Comparison of ENCODE assay signal across 22 cellular contexts in genomic region chr18:76499021-76499420, GRCh38. TPM values are rescaled to one million over a fixed set of nuclear protein-coding genes. Genes with fewer than 3 reads are reported as not detected.
A peak's percentile ranks its signal among the peaks of the same experiment; 100 is the strongest.
DNase-seq lines count a peak whose midpoint lies in the region; ATAC-seq and TF ChIP-seq lines count a peak whose summit lies in the region.
"Had no signal": no experiment of that assay in that cellular context is flagged by ENCODE, and none has a peak within 500 bp of the region (broad histone marks: within the 10 kb centered on the region; RNA-seq: fewer than 3 reads in every experiment).

No MANE protein-coding gene starts in this region.

- no peaks in the 10 kb centered on the region for H3K36me3 Mint-ChIP-seq in nephron (ENCODE audit: low read depth)
- H3K36me3 Mint-ChIP-seq in stimulated activated memory B cell treated with anti-CD40 and anti-IgM and Interleukin-4, amounts not matched to agents 10 μg/mL and 1 μg/mL and 100 μg/mL, for 72 hours, result no peaks in the 10 kb centered on the region
- no peaks in the 10 kb centered on the region for H3K36me3 Mint-ChIP-seq in progenitor cell of endocrine pancreas (ENCODE audit: insufficient read depth)

- no peak for TF ChIP-seq CTCF in DOHH2 (IDR thresholded peaks at IDR 0.05; ENCODE audit: low read depth, low read length, poor library complexity, severe bottlenecking)
- TF ChIP-seq CTCF in OCI-LY7 (conservative IDR thresholded peaks at IDR 0.05; ENCODE audit: low read length), result no peak
- TF ChIP-seq CTCF in nephron (IDR thresholded peaks at IDR 0.05; ENCODE audit: unreplicated experiment in 3 of 3), result no peak
- no peak for TF ChIP-seq CTCF in progenitor cell of endocrine pancreas (IDR thresholded peaks at IDR 0.05; ENCODE audit: unreplicated experiment)

- H3K9me3 ChIP-seq in DOHH2 (ENCODE audit: control insufficient read depth, insufficient read depth, low read length), result no peaks in the 10 kb centered on the region
- H3K9me3 ChIP-seq in OCI-LY7 (ENCODE audit: low read length), result no peaks in the 10 kb centered on the region
- H3K9me3 ChIP-seq: Caco-2, MG63, Peyer's patch had no signal

- no peak for ATAC-seq in stimulated activated memory B cell treated with anti-CD40 and anti-IgM and Interleukin-4, amounts not matched to agents 10 μg/mL and 1 μg/mL and 100 μg/mL, for 72 hours
- ATAC-seq: HCT116 had no signal

- H3K4me2 ChIP-seq in DOHH2 (ENCODE audit: low read length), result peak overlapping the region; percentile 73
- peak overlapping the region; percentile 88 for H3K4me2 ChIP-seq in OCI-LY7 (ENCODE audit: low read length)

- H3K9me2 ChIP-seq in DOHH2 (replicated peaks; ENCODE audit: control insufficient read depth, low read length) (no peaks in the 10 kb centered on the region), OCI-LY7 (ENCODE audit: insufficient read depth, low read length) (no peaks in the 10 kb centered on the region)

- H3F3A ChIP-seq in DOHH2 (ENCODE audit: control insufficient read depth, insufficient read depth), result peaks cover 28% of the 10 kb centered on the region

- BruUV-seq in OCI-LY7 (replicated peaks; lab: Mats Ljungman, UMichigan), result no TSS peak

- POLR2A ChIA-PET in OCI-LY7 (lab: Charles Lee), result no interaction called here

- H3K27me3 ChIP-seq in DOHH2 (ENCODE audit: control insufficient read depth, low read length), result no peaks in the 10 kb centered on the region
- H3K27me3 ChIP-seq: Peyer's patch had no signal

- no peaks in the 10 kb centered on the region for H3K27me3 Mint-ChIP-seq in nephron (ENCODE audit: low read depth)
- H3K27me3 Mint-ChIP-seq in stimulated activated memory B cell treated with anti-CD40 and anti-IgM and Interleukin-4, amounts not matched to agents 10 μg/mL and 1 μg/mL and 100 μg/mL, for 72 hours, result peaks cover 29% of the 10 kb centered on the region
- H3K27me3 Mint-ChIP-seq in progenitor cell of endocrine pancreas, result no peaks in the 10 kb centered on the region

- H3K4me1 Mint-ChIP-seq in nephron, result peaks cover 22% of the 10 kb centered on the region
- H3K4me1 Mint-ChIP-seq in stimulated activated memory B cell treated with anti-CD40 and anti-IgM and Interleukin-4, amounts not matched to agents 10 μg/mL and 1 μg/mL and 100 μg/mL, for 72 hours, result peaks cover 5% of the 10 kb centered on the region
- peaks cover 17% of the 10 kb centered on the region for H3K4me1 Mint-ChIP-seq in progenitor cell of endocrine pancreas (ENCODE audit: low read depth)

- no peaks in the 10 kb centered on the region for H3K36me3 ChIP-seq in DOHH2 (ENCODE audit: control insufficient read depth, low read length)
- no peaks in the 10 kb centered on the region for H3K36me3 ChIP-seq in OCI-LY7 (ENCODE audit: insufficient read depth, low read length)
- H3K36me3 ChIP-seq: MG63, Peyer's patch had no signal

- peaks cover 49% of the 10 kb centered on the region for H3K4me1 ChIP-seq in DOHH2 (ENCODE audit: control insufficient read depth, low read length)
- peaks cover 43% of the 10 kb centered on the region for H3K4me1 ChIP-seq in OCI-LY7 (ENCODE audit: insufficient read depth, low read length, poor library complexity, severe bottlenecking)
- H3K4me1 ChIP-seq: Peyer's patch had no signal

- peak overlapping the region; percentile 68; the same call in 1 of the 2 replicates for H2AFZ ChIP-seq in OCI-LY7 (ENCODE audit: low read length)

- H3K79me2 ChIP-seq in DOHH2 (ENCODE audit: control insufficient read depth, low read length), result peaks cover 11% of the 10 kb centered on the region
- peaks cover 12% of the 10 kb centered on the region; the same call in 1 of the 2 replicates for H3K79me2 ChIP-seq in OCI-LY7 (ENCODE audit: insufficient read depth, low read depth, low read length)

- peak overlapping the region; percentile 54 for H3K4me3 ChIP-seq in DOHH2 (ENCODE audit: low read length)
- H3K4me3 ChIP-seq in OCI-LY7 (ENCODE audit: low read depth, low read length, poor library complexity, severe bottlenecking), result peak overlapping the region; percentile 55
- H3K4me3 ChIP-seq: MG63, Peyer's patch had no signal

- CTCF ChIA-PET in OCI-LY7 (lab: Charles Lee; ENCODE audit: unreplicated experiment), result no interaction called here

- H3K27ac ChIP-seq in DOHH2 (ENCODE audit: low read depth, low read length) (peak overlapping the region; percentile 88), OCI-LY7 (ENCODE audit: low read depth, low read length, poor library complexity, severe bottlenecking) (peak overlapping the region; percentile 98)
- H3K27ac ChIP-seq: Peyer's patch had no signal

- H3K9me3 Mint-ChIP-seq in nephron, result no peaks in the 10 kb centered on the region
- peaks cover 4% of the 10 kb centered on the region for H3K9me3 Mint-ChIP-seq in stimulated activated memory B cell treated with anti-CD40 and anti-IgM and Interleukin-4, amounts not matched to agents 10 μg/mL and 1 μg/mL and 100 μg/mL, for 72 hours
- H3K9me3 Mint-ChIP-seq in progenitor cell of endocrine pancreas (ENCODE audit: low read depth), result no peaks in the 10 kb centered on the region
- H3K9me3 Mint-ChIP-seq: CD4-positive, alpha-beta T cell had no signal

- no peak overlapping the region for H3K4me3 Mint-ChIP-seq in nephron
- no peak overlapping the region for H3K4me3 Mint-ChIP-seq in stimulated activated memory B cell treated with anti-CD40 and anti-IgM and Interleukin-4, amounts not matched to agents 10 μg/mL and 1 μg/mL and 100 μg/mL, for 72 hours
- H3K4me3 Mint-ChIP-seq in progenitor cell of endocrine pancreas (ENCODE audit: low read depth), result no peak overlapping the region
- H3K4me3 Mint-ChIP-seq: CD4-positive, alpha-beta T cell had no signal

- H3K27ac Mint-ChIP-seq in nephron, result peak overlapping the region; percentile 36 to 65 (median 39)
- peak overlapping the region; percentile 76 for H3K27ac Mint-ChIP-seq in stimulated activated memory B cell treated with anti-CD40 and anti-IgM and Interleukin-4, amounts not matched to agents 10 μg/mL and 1 μg/mL and 100 μg/mL, for 72 hours
- H3K27ac Mint-ChIP-seq in progenitor cell of endocrine pancreas, result no peak overlapping the region
- H3K27ac Mint-ChIP-seq: CD4-positive, alpha-beta T cell had no signal

- DNase-seq in OCI-LY7 (ENCODE audit: low spot score) (no peak), progenitor cell of endocrine pancreas (ENCODE audit: low spot score, unreplicated experiment) (no peak), activated gamma-delta T cell (lab: John Stamatoyannopoulos, UW) (no peak), NCI-H1436 treated with DMSO at 0.1 percent for 48 hours (lab: John Stamatoyannopoulos, UW) (no peak)
- DNase-seq: Caco-2; CD4-positive, alpha-beta T cell; DMS 273 treated with DMSO at 0.1 percent for 48 hours; DMS79 treated with DMSO at 0.1 percent for 48 hours; MG63; NCI-H1048; NCI-H1417 treated with DMSO at 0.1 percent for 48 hours; NCI-H1930; NCI-H2227 treated with DMSO at 0.1 percent for 48 hours; NCI-H510A; NCI-H774; NK-92 treated with Interleukin-12 subunit alpha and Interleukin-12 subunit beta, amount 100 ng/mL, for 24 hours; Peyer's patch; T-helper 1 cell had no signal

- intact Hi-C loops in OCI-LY7 (cut with micrococcal nuclease; ENCODE audit: unreplicated experiment), result loop anchor here (10.0 kb wide), 3 partner anchors 466 to 1284 kb away; partner anchors contain the start of gene TSHZ1

- no peaks in the 10 kb centered on the region for H4K20me1 ChIP-seq in DOHH2 (ENCODE audit: control insufficient read depth, insufficient read depth, low read depth, low read length)
- H4K20me1 ChIP-seq in OCI-LY7 (ENCODE audit: insufficient read depth, low read length), result no peaks in the 10 kb centered on the region

RNA-seq across cellular contexts. Expression of gene ZNF516, which starts 4.0 kb away (rescaled TPM):
- total RNA-seq in OCI-LY7 (2014; rRNA removed; shearing (Covaris generic)), result 14.3 and 16.2 TPM in 2 replicates
- total RNA-seq in OCI-LY7 (2022) (32.3 and 38.2 TPM in 2 replicates), progenitor cell of endocrine pancreas (106 and 108 TPM in 2 replicates)
